19 cellular contexts compared by ENCODE assay signal in genomic region chr11:76132268-76132667, GRCh38.
A peak's percentile ranks its signal among the peaks of the same experiment; 100 is the strongest.
DNase-seq lines count a peak whose midpoint lies in the region; ATAC-seq, FAIRE-seq and TF ChIP-seq lines count a peak whose summit lies in the region.
"Had no signal": no experiment of that assay in that cellular context is flagged by ENCODE, and none has a peak within 500 bp of the region (broad histone marks: within the 10 kb centered on the region; RNA-seq: fewer than 3 reads in every experiment).

No MANE protein-coding gene starts in this region.

- intact Hi-C loops in left ventricle myocardium superior (cut with micrococcal nuclease): no loop called here

- no peaks in the 10 kb centered on the region for H3K9me3 Mint-ChIP-seq in activated naive CD8-positive, alpha-beta T cell treated with anti-CD3 and anti-CD28 coated beads for 36 hours
- no peaks in the 10 kb centered on the region for H3K9me3 Mint-ChIP-seq in activated naive CD8-positive, alpha-beta T cell treated with anti-CD3 and anti-CD28 coated beads, Interleukin-2, amount 50 U/mL, for 24 hours
- H3K9me3 Mint-ChIP-seq in activated CD8-positive, alpha-beta T cell treated with anti-CD3 and anti-CD28 coated beads, Interleukin-2, amount 10 ng/mL, durations not matched to agents 7 days and 5 days (ENCODE audit: insufficient read depth): no peaks in the 10 kb centered on the region
- H3K9me3 Mint-ChIP-seq: activated T-cell treated with anti-CD3 and anti-CD28 coated beads, Interleukin-2, amount 50 U/mL, for 24 hours had no signal

- H3K27ac Mint-ChIP-seq in activated naive CD8-positive, alpha-beta T cell treated with anti-CD3 and anti-CD28 coated beads for 36 hours: peak overlapping the region; percentile 77
- no peak overlapping the region for H3K27ac Mint-ChIP-seq in activated naive CD8-positive, alpha-beta T cell treated with anti-CD3 and anti-CD28 coated beads, Interleukin-2, amount 50 U/mL, for 24 hours
- H3K27ac Mint-ChIP-seq in activated CD8-positive, alpha-beta T cell treated with anti-CD3 and anti-CD28 coated beads, Interleukin-2, amount 10 ng/mL, durations not matched to agents 7 days and 5 days: no peak overlapping the region
- H3K27ac Mint-ChIP-seq: activated T-cell treated with anti-CD3 and anti-CD28 coated beads, Interleukin-2, amount 50 U/mL, for 24 hours had no signal

- peaks cover 7% of the 10 kb centered on the region for H3K36me3 Mint-ChIP-seq in activated naive CD8-positive, alpha-beta T cell treated with anti-CD3 and anti-CD28 coated beads for 36 hours
- H3K36me3 Mint-ChIP-seq in activated naive CD8-positive, alpha-beta T cell treated with anti-CD3 and anti-CD28 coated beads, Interleukin-2, amount 50 U/mL, for 24 hours (ENCODE audit: low read depth): peaks cover 6% of the 10 kb centered on the region
- H3K36me3 Mint-ChIP-seq in activated CD8-positive, alpha-beta T cell treated with anti-CD3 and anti-CD28 coated beads, Interleukin-2, amount 10 ng/mL, durations not matched to agents 7 days and 5 days (ENCODE audit: low read depth): no peaks in the 10 kb centered on the region

- no peak for DNase-seq in activated naive CD8-positive, alpha-beta T cell treated with anti-CD3 and anti-CD28 coated beads for 36 hours
- DNase-seq in activated naive CD8-positive, alpha-beta T cell treated with anti-CD3 and anti-CD28 coated beads, Interleukin-2, amount 50 U/mL, for 24 hours: no peak
- no peak for DNase-seq in activated CD8-positive, alpha-beta T cell treated with anti-CD3 and anti-CD28 coated beads, Interleukin-2, amount 10 ng/mL, durations not matched to agents 7 days and 5 days
- no peak for DNase-seq in left ventricle myocardium superior
- no peak for DNase-seq in thoracic aorta (ENCODE audit: low spot score)
- no peak for DNase-seq in HCEC 1CT
- DNase-seq in GM12892 (ENCODE audit: insufficient read length): no peak
- no peak for DNase-seq in H7
- DNase-seq: activated CD4-positive, alpha-beta T cell treated with anti-CD3 and anti-CD28 coated beads, Interleukin-2, amount 50 U/mL, for 4 hours; activated T-cell treated with anti-CD3 and anti-CD28 coated beads, Interleukin-2, amount 50 U/mL, for 24 hours; anterior cingulate cortex; cortex of kidney; foreskin melanocyte; IMR-90; NCI-H2081 treated with DMSO at 0.1 percent for 48 hours; stimulated activated CD4-positive, alpha-beta T cell treated with anti-CD3 and anti-CD28 coated beads, Interleukin-2, amount 100 ng/mL, for 48 hours had no signal

- FAIRE-seq in GM12892 (lab: Jason Lieb, UNC): no peak
- FAIRE-seq: G401.6, TTC549 had no signal

- TF ChIP-seq CTCF in thoracic aorta (IDR thresholded peaks at IDR 0.05): no peak

- H3K36me3 ChIP-seq in thoracic aorta: no peaks in the 10 kb centered on the region
- no peaks in the 10 kb centered on the region for H3K36me3 ChIP-seq in H7 (replicated peaks; ENCODE audit: control insufficient read depth, insufficient read depth, low read length)

- no peak overlapping the region for H3K4me3 Mint-ChIP-seq in activated naive CD8-positive, alpha-beta T cell treated with anti-CD3 and anti-CD28 coated beads for 36 hours
- no peak overlapping the region for H3K4me3 Mint-ChIP-seq in activated naive CD8-positive, alpha-beta T cell treated with anti-CD3 and anti-CD28 coated beads, Interleukin-2, amount 50 U/mL, for 24 hours
- no peak overlapping the region for H3K4me3 Mint-ChIP-seq in activated CD8-positive, alpha-beta T cell treated with anti-CD3 and anti-CD28 coated beads, Interleukin-2, amount 10 ng/mL, durations not matched to agents 7 days and 5 days
- H3K4me3 Mint-ChIP-seq: activated T-cell treated with anti-CD3 and anti-CD28 coated beads, Interleukin-2, amount 50 U/mL, for 24 hours had no signal

- H3K9me3 ChIP-seq in thoracic aorta: no peaks in the 10 kb centered on the region
- H3K9me3 ChIP-seq: suprapubic skin had no signal

- no peak overlapping the region for H3K4me3 ChIP-seq in thoracic aorta
- H3K4me3 ChIP-seq in H7 (ENCODE audit: insufficient read depth, low read depth, low read length): no peak overlapping the region
- H3K4me3 ChIP-seq: suprapubic skin had no signal

- H3K27me3 ChIP-seq in thoracic aorta (replicated peaks; ENCODE audit: insufficient read depth) (no peaks in the 10 kb centered on the region), H7 (ENCODE audit: control insufficient read depth, insufficient read depth, low read length) (no peaks in the 10 kb centered on the region)
- H3K27me3 ChIP-seq: suprapubic skin had no signal

- no peak for ATAC-seq in activated naive CD8-positive, alpha-beta T cell treated with anti-CD3 and anti-CD28 coated beads, Interleukin-2, amount 50 U/mL, for 24 hours
- ATAC-seq in activated CD8-positive, alpha-beta T cell treated with anti-CD3 and anti-CD28 coated beads, Interleukin-2, amount 10 ng/mL, durations not matched to agents 7 days and 5 days: peak; percentile 39
- peak; percentile 51 for ATAC-seq in left ventricle myocardium superior
- ATAC-seq in thoracic aorta (ENCODE audit: insufficient number of reproducible peaks, low FRiP score, low read depth): no peak

- peaks cover 25 to 30% of the 10 kb centered on the region in 2 donors for H3K4me1 ChIP-seq in thoracic aorta (ENCODE audit: control insufficient read depth in 1 of 2, low read depth in 2 of 2)

- TF ChIP-seq POLR2A in GM12892 (IDR thresholded peaks at IDR 0.05; ENCODE audit: low read depth, low read length): no peak

- peak overlapping the region; percentile 33 to 44 for H3K27ac ChIP-seq in thoracic aorta
- H3K27ac ChIP-seq: suprapubic skin had no signal

- H3K4me1 Mint-ChIP-seq in activated naive CD8-positive, alpha-beta T cell treated with anti-CD3 and anti-CD28 coated beads for 36 hours: peaks cover 41% of the 10 kb centered on the region
- peaks cover 21% of the 10 kb centered on the region for H3K4me1 Mint-ChIP-seq in activated naive CD8-positive, alpha-beta T cell treated with anti-CD3 and anti-CD28 coated beads, Interleukin-2, amount 50 U/mL, for 24 hours
- H3K4me1 Mint-ChIP-seq in activated CD8-positive, alpha-beta T cell treated with anti-CD3 and anti-CD28 coated beads, Interleukin-2, amount 10 ng/mL, durations not matched to agents 7 days and 5 days (ENCODE audit: low read depth): peaks cover 14% of the 10 kb centered on the region

- CTCF ChIA-PET in activated CD8-positive, alpha-beta T cell treated with anti-CD3 and anti-CD28 coated beads, Interleukin-2, amount 10 ng/mL, durations not matched to agents 7 days and 5 days (lab: Charles Lee): interaction anchor here (0.6 to 1.6 kb wide), 5 partner anchors 20 to 235 kb away, joined by 3 to 7 read pairs (median 4); no protein-coding TSS in a partner anchor

- POLR2A ChIA-PET in activated CD8-positive, alpha-beta T cell treated with anti-CD3 and anti-CD28 coated beads, Interleukin-2, amount 10 ng/mL, durations not matched to agents 7 days and 5 days (lab: Charles Lee): no interaction called here

- H3K27me3 Mint-ChIP-seq in activated naive CD8-positive, alpha-beta T cell treated with anti-CD3 and anti-CD28 coated beads for 36 hours: no peaks in the 10 kb centered on the region
- no peaks in the 10 kb centered on the region for H3K27me3 Mint-ChIP-seq in activated naive CD8-positive, alpha-beta T cell treated with anti-CD3 and anti-CD28 coated beads, Interleukin-2, amount 50 U/mL, for 24 hours
- no peaks in the 10 kb centered on the region for H3K27me3 Mint-ChIP-seq in activated CD8-positive, alpha-beta T cell treated with anti-CD3 and anti-CD28 coated beads, Interleukin-2, amount 10 ng/mL, durations not matched to agents 7 days and 5 days (ENCODE audit: low read depth)
- H3K27me3 Mint-ChIP-seq: activated T-cell treated with anti-CD3 and anti-CD28 coated beads, Interleukin-2, amount 50 U/mL, for 24 hours had no signal

Comparison
In these comparisons a context has a peak if more than half of its experiments do, and no peak if none do; other contexts are left out.
1. ATAC-seq: peak in activated CD8-positive, alpha-beta T cell treated with anti-CD3 and anti-CD28 coated beads, Interleukin-2, amount 10 ng/mL, durations not matched to agents 7 days and 5 days (single experiment) and left ventricle myocardium superior (single experiment); none in activated naive CD8-positive, alpha-beta T cell treated with anti-CD3 and anti-CD28 coated beads, Interleukin-2, amount 50 U/mL, for 24 hours (single experiment) and thoracic aorta (single experiment).